ENCODE assay signal across 1 cellular context in genomic region chr1:214050513-214051401, GRCh38.
A peak's percentile ranks its signal among the peaks of the same experiment; 100 is the strongest.
TF ChIP-seq lines count a peak whose summit lies in the region.

No MANE protein-coding gene starts in this region.

TF ChIP-seq in HepG2, 621 proteins besides CTCF, POLR2A, EP300 and RAD21 (continued from another document and continues in another):
- TF ChIP-seq, protein P1, sequence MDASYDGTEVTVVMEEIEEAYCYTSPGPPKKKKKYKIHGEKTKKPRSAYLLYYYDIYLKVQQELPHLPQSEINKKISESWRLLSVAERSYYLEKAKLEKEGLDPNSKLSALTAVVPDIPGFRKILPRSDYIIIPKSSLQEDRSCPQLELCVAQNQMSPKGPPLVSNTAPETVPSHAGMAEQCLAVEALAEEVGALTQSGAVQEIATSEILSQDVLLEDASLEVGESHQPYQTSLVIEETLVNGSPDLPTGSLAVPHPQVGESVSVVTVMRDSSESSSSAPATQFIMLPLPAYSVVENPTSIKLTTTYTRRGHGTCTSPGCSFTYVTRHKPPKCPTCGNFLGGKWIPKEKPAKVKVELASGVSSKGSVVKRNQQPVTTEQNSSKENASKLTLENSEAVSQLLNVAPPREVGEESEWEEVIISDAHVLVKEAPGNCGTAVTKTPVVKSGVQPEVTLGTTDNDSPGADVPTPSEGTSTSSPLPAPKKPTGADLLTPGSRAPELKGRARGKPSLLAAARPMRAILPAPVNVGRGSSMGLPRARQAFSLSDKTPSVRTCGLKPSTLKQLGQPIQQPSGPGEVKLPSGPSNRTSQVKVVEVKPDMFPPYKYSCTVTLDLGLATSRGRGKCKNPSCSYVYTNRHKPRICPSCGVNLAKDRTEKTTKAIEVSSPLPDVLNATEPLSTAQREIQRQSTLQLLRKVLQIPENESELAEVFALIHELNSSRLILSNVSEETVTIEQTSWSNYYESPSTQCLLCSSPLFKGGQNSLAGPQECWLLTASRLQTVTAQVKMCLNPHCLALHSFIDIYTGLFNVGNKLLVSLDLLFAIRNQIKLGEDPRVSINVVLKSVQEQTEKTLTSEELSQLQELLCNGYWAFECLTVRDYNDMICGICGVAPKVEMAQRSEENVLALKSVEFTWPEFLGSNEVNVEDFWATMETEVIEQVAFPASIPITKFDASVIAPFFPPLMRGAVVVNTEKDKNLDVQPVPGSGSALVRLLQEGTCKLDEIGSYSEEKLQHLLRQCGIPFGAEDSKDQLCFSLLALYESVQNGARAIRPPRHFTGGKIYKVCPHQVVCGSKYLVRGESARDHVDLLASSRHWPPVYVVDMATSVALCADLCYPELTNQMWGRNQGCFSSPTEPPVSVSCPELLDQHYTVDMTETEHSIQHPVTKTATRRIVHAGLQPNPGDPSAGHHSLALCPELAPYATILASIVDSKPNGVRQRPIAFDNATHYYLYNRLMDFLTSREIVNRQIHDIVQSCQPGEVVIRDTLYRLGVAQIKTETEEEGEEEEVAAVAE (CRISPR knock-in tag; IDR thresholded peaks at IDR 0.05; ENCODE audit: borderline replicate concordance): peak; percentile 73
- TF ChIP-seq RBFOX2 (IDR thresholded peaks at IDR 0.05; ENCODE audit: low read depth, low read length) (peak; percentile 46; the same call in 1 of the 2 replicates), FOXJ3 (CRISPR knock-in tag; IDR thresholded peaks at IDR 0.05; ENCODE audit: borderline replicate concordance) (peak; percentile 96), HOXA9 (CRISPR knock-in tag; IDR thresholded peaks at IDR 0.05; ENCODE audit: borderline replicate concordance) (no peak), NR3C1 (CRISPR knock-in tag; IDR thresholded peaks at IDR 0.05) (no peak), U2AF1 (optimal IDR thresholded peaks at IDR 0.05; ENCODE audit: low read depth, low read length) (no peak), ZSCAN22 (CRISPR knock-in tag; IDR thresholded peaks at IDR 0.05) (no peak), ZNF274 (CRISPR knock-in tag; IDR thresholded peaks at IDR 0.05) (0 out of 2 replicates have a peak, but pooled peaks have one; percentile 67), ZBTB34 (CRISPR knock-in tag; IDR thresholded peaks at IDR 0.05) (no peak), MXI1 (IDR thresholded peaks at IDR 0.05; ENCODE audit: borderline replicate concordance, low read depth, low read length) (peak; percentile 39; the same call in 1 of the 3 replicates), ZNF121 (CRISPR knock-in tag; IDR thresholded peaks at IDR 0.05) (no peak), RFX3 (CRISPR knock-in tag; IDR thresholded peaks at IDR 0.05) (no peak), USF2 (IDR thresholded peaks at IDR 0.05; ENCODE audit: low read depth, low read length) (no peak), USF2 (CRISPR knock-in tag; IDR thresholded peaks at IDR 0.05; ENCODE audit: borderline replicate concordance) (no peak), SMAD1 (CRISPR knock-in tag; IDR thresholded peaks at IDR 0.05; ENCODE audit: borderline replicate concordance, low read depth) (no peak), HNF4G (IDR thresholded peaks at IDR 0.05; ENCODE audit: borderline replicate concordance, low read depth, low read length) (peak; percentile 97), HNF4G (CRISPR knock-in tag; IDR thresholded peaks at IDR 0.05; ENCODE audit: borderline replicate concordance, low read depth) (peak; percentile 98), MNT (IDR thresholded peaks at IDR 0.05) (no peak; the same call in 1 of the 2 replicates), ZNF234 (CRISPR knock-in tag; conservative IDR thresholded peaks at IDR 0.05) (no peak), GTF3A (CRISPR knock-in tag; conservative IDR thresholded peaks at IDR 0.05) (no peak), ZNF230 (CRISPR knock-in tag; IDR thresholded peaks at IDR 0.05) (no peak), GZF1 (CRISPR knock-in tag; IDR thresholded peaks at IDR 0.05) (no peak), ZNF75D (CRISPR knock-in tag; IDR thresholded peaks at IDR 0.05; ENCODE audit: borderline replicate concordance) (no peak), NR2F2 (IDR thresholded peaks at IDR 0.05; ENCODE audit: borderline replicate concordance, low read depth) (peak; percentile 98), RFX1 (IDR thresholded peaks at IDR 0.05) (no peak), MYPOP (CRISPR knock-in tag; IDR thresholded peaks at IDR 0.05) (no peak; the same call in 1 of the 2 replicates), SRSF1 (optimal IDR thresholded peaks at IDR 0.05; ENCODE audit: low read depth, low read length) (no peak), ZBTB26 (CRISPR knock-in tag; IDR thresholded peaks at IDR 0.05; ENCODE audit: borderline replicate concordance) (peak; percentile 98)
- TF ChIP-seq, protein P2, sequence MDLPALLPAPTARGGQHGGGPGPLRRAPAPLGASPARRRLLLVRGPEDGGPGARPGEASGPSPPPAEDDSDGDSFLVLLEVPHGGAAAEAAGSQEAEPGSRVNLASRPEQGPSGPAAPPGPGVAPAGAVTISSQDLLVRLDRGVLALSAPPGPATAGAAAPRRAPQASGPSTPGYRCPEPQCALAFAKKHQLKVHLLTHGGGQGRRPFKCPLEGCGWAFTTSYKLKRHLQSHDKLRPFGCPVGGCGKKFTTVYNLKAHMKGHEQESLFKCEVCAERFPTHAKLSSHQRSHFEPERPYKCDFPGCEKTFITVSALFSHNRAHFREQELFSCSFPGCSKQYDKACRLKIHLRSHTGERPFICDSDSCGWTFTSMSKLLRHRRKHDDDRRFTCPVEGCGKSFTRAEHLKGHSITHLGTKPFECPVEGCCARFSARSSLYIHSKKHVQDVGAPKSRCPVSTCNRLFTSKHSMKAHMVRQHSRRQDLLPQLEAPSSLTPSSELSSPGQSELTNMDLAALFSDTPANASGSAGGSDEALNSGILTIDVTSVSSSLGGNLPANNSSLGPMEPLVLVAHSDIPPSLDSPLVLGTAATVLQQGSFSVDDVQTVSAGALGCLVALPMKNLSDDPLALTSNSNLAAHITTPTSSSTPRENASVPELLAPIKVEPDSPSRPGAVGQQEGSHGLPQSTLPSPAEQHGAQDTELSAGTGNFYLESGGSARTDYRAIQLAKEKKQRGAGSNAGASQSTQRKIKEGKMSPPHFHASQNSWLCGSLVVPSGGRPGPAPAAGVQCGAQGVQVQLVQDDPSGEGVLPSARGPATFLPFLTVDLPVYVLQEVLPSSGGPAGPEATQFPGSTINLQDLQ (CRISPR knock-in tag; IDR thresholded peaks at IDR 0.05): peak; percentile 68; the same call in 1 of the 2 replicates
- TF ChIP-seq, protein P3, sequence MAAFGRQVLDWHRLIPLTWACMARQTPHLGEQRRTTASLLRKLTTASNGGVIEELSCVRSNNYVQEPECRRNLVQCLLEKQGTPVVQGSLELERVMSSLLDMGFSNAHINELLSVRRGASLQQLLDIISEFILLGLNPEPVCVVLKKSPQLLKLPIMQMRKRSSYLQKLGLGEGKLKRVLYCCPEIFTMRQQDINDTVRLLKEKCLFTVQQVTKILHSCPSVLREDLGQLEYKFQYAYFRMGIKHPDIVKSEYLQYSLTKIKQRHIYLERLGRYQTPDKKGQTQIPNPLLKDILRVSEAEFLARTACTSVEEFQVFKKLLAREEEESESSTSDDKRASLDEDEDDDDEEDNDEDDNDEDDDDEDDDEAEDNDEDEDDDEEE (CRISPR knock-in tag; IDR thresholded peaks at IDR 0.05): no peak
- TF ChIP-seq, protein P4, sequence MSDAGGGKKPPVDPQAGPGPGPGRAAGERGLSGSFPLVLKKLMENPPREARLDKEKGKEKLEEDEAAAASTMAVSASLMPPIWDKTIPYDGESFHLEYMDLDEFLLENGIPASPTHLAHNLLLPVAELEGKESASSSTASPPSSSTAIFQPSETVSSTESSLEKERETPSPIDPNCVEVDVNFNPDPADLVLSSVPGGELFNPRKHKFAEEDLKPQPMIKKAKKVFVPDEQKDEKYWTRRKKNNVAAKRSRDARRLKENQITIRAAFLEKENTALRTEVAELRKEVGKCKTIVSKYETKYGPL (CRISPR knock-in tag; IDR thresholded peaks at IDR 0.05): peak; percentile 45; the same call in 1 of the 2 replicates
- TF ChIP-seq, protein P5, sequence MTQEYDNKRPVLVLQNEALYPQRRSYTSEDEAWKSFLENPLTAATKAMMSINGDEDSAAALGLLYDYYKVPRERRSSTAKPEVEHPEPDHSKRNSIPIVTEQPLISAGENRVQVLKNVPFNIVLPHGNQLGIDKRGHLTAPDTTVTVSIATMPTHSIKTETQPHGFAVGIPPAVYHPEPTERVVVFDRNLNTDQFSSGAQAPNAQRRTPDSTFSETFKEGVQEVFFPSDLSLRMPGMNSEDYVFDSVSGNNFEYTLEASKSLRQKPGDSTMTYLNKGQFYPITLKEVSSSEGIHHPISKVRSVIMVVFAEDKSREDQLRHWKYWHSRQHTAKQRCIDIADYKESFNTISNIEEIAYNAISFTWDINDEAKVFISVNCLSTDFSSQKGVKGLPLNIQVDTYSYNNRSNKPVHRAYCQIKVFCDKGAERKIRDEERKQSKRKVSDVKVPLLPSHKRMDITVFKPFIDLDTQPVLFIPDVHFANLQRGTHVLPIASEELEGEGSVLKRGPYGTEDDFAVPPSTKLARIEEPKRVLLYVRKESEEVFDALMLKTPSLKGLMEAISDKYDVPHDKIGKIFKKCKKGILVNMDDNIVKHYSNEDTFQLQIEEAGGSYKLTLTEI (CRISPR knock-in tag; conservative IDR thresholded peaks at IDR 0.05): no peak
- TF ChIP-seq, protein P6, sequence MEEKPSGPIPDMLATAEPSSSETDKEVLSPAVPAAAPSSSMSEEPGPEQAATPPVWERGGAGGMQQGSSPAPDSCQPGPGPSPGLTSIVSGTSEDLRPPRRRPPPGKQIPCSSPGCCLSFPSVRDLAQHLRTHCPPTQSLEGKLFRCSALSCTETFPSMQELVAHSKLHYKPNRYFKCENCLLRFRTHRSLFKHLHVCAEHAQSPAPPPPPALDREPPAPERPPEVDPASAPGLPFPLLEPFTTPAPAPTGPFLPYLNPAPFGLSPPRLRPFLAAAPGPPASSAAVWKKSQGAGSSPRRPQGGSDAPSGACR (CRISPR knock-in tag; IDR thresholded peaks at IDR 0.05): peak; percentile 80; the same call in 1 of the 2 replicates
- TF ChIP-seq, protein P7, sequence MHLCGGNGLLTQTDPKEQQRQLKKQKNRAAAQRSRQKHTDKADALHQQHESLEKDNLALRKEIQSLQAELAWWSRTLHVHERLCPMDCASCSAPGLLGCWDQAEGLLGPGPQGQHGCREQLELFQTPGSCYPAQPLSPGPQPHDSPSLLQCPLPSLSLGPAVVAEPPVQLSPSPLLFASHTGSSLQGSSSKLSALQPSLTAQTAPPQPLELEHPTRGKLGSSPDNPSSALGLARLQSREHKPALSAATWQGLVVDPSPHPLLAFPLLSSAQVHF (CRISPR knock-in tag; IDR thresholded peaks at IDR 0.05): 0 out of 2 replicates have a peak, but pooled peaks have one; percentile 22
- TF ChIP-seq, protein P8, sequence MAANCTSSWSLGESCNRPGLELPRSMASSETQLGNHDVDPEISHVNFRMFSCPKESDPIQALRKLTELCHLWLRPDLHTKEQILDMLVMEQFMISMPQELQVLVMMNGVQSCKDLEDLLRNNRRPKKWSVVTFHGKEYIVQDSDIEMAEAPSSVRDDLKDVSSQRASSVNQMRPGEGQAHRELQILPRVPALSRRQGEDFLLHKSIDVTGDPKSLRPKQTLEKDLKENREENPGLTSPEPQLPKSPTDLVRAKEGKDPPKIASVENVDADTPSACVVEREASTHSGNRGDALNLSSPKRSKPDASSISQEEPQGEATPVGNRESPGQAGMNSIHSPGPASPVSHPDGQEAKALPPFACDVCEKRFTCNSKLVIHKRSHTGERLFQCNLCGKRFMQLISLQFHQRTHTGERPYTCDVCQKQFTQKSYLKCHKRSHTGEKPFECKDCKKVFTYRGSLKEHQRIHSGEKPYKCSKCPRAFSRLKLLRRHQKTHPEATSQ (CRISPR knock-in tag; IDR thresholded peaks at IDR 0.05; ENCODE audit: borderline replicate concordance): peak; percentile 10
